In the genomic region with DNA sequence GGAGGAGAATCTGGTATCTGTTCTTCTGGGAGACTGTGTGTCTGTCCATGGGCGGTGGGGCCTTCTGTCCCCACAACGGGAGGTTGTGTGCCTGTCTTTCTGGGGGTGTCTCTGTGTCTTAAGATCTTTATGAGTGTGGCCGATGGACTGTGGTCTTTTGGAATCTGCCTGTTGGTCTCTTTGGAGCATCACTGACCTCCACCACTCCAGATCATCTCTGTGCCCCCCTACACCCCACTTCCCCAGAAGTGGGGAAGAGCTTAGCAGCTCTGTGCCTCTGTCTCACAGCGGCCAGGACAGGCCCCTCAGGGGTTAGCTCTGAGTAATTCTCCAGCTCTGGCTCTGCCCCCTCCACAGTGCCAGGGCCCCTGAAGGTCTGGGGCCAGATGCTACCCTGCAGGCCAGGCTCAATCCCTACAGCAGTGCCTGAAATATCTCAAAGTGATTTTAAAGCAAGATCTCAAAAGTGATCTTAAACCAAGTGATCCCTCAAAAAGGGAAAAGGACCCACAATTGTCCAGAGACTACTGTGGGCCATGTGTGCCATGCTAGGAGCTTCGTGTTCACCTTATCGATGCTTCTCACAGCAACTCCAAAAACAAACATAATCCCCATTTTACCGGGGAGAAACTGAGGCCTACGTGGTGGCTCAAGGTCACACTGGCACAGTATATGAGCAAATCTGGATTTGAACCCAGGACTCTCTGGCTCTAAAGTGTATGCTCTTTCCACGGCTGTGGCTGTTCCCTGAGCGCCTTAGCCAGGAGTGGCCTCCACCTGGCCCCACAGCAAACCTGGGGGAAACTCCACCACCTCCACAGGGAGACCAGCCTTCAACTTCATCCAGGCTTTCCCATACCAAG, we compare ENCODE assay signal across 1 cellular context.
TF ChIP-seq lines count a peak whose summit lies in the region.

No MANE protein-coding gene starts in this region.

TF ChIP-seq in WTC11, 78 proteins besides CTCF, POLR2A, EP300 and RAD21 (continued from another document):
- TF ChIP-seq ZNF263 (CRISPR knock-in tag; IDR thresholded peaks at IDR 0.05; ENCODE audit: low read depth) (no peak), NFE2L1 (CRISPR knock-in tag; IDR thresholded peaks at IDR 0.05) (no peak), FOXK1 (CRISPR knock-in tag; IDR thresholded peaks at IDR 0.05) (no peak), ZNF416 (CRISPR knock-in tag; IDR thresholded peaks at IDR 0.05) (no peak), TP53 (CRISPR knock-in tag; IDR thresholded peaks at IDR 0.05) (no peak)
